ENCODE assay signal across 9 cellular contexts in the genomic region with DNA sequence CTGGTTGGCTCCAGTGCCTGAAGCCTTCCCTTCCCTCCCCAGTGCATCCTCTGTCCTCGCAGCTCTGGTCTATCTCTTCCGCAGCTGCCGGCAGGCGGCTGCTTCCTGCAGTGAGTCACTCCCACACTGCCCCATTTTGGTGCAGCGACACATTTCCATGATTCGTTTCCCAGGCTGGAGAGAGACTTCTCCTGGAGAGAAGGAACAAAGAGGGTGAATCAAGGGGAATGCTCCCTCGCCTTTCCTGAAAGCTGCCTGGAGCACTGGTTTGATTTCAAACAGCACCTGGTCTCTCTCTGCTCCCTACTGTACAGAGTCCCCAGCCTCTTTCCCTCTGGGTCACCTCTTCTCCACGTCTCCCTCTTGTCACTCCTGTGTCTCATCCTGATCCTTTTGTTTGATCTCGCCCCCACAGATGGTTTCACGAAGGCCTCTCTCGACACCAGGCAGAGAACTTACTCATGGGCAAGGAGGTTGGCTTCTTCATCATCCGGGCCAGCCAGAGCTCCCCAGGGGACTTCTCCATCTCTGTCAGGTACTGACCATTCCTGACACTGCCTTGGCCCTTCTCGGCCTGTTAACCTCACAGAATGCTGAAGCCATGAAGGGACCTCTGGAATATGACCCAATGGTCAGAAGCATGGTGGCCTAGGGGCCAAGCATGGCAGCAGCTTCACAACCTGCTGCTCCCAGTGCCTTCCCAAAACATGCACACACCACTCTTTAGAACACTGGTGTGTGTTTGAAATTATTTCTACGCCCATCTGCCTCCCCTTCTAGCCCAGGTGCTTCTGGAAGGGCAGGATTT. TPM values are rescaled to one million over a fixed set of nuclear protein-coding genes. Genes with fewer than 3 reads are reported as not detected.
A peak's percentile ranks its signal among the peaks of the same experiment; 100 is the strongest.
DNase-seq lines count a peak whose midpoint lies in the region; ATAC-seq and TF ChIP-seq lines count a peak whose summit lies in the region.
"Had no signal": no experiment of that assay in that cellular context is flagged by ENCODE, and none has a peak within 500 bp of the region (broad histone marks: within the 10 kb centered on the region; RNA-seq: fewer than 3 reads in every experiment).

Gene TMA7B (plus strand): TSS at position 758 of the 808 bp plus-strand sequence. CDS start 3,978 bp downstream, outside the sequence.

- no peaks in the 10 kb centered on the region for H3K9me3 ChIP-seq in GM23248 (ENCODE audit: low read depth)
- H3K9me3 ChIP-seq in body of pancreas, result no peaks in the 10 kb centered on the region

- intact Hi-C loops in body of pancreas (cut with DNase I), result no loop called here

- in situ Hi-C loops in GM23248 (cut with MboI), result no loop called here

- H3K4me2 ChIP-seq in GM23248 (ENCODE audit: unreplicated experiment), result peak within 1 kb of the TSS; percentile 67

- H3K4me1 ChIP-seq in GM23248 (ENCODE audit: insufficient read depth) (peaks cover 20% of the 10 kb centered on the region), body of pancreas (no peaks in the 10 kb centered on the region)
- H3K4me1 ChIP-seq: parathyroid adenoma had no signal

- H3K27me3 ChIP-seq in GM23248 (replicated peaks; ENCODE audit: insufficient read depth) (no peaks in the 10 kb centered on the region), body of pancreas (no peaks in the 10 kb centered on the region)

- H3K9ac ChIP-seq in GM23248, result no peak within 1 kb of the TSS
- H3K9ac ChIP-seq: parathyroid adenoma had no signal

- peaks cover 28% of the 10 kb centered on the region for H3F3A ChIP-seq in GM23248 (ENCODE audit: insufficient read depth)

- peak within 1 kb of the TSS; percentile 51 for H2AFZ ChIP-seq in GM23248
- H2AFZ ChIP-seq: parathyroid adenoma had no signal

- H3K4me3 ChIP-seq in GM23248 (peak within 1 kb of the TSS; percentile 37), body of pancreas (no peak within 1 kb of the TSS)

- H3K79me2 ChIP-seq in GM23248 (ENCODE audit: insufficient read depth), result no peaks in the 10 kb centered on the region
- H3K79me2 ChIP-seq: parathyroid adenoma had no signal

- TF ChIP-seq POLR2A in body of pancreas (IDR thresholded peaks at IDR 0.05), result no peak

- DNase-seq in GM23248, result peak; percentile 78
- DNase-seq in SHP77 treated with DMSO at 0.1 percent for 48 hours (lab: John Stamatoyannopoulos, UW), result peak; percentile 56
- no peak for DNase-seq in body of pancreas
- DNase-seq in lung microvascular endothelial cell (ENCODE audit: low read depth in 2 of 2), result peak; percentile 78 to 79
- no peak for DNase-seq in NCI-H82 treated with DMSO at 0.1 percent for 48 hours (lab: John Stamatoyannopoulos, UW; ENCODE audit: unreplicated experiment)
- DNase-seq in GM20000 (ENCODE audit: low spot score), result no peak
- DNase-seq in NCI-H1048 (lab: John Stamatoyannopoulos, UW), result no peak

- 28 to 30% methylated on average over 14 of the region's 14 CpGs for WGBS in GM23248 (ENCODE audit: low coverage in 1 of 2, low lambda C conversion rate in 2 of 2, missing lambda C conversion rate in 2 of 2), 2 experiments
- WGBS in body of pancreas, 2 donors, result 74% methylated on average over 13 to 14 of the region's 14 CpGs

- H3K27ac ChIP-seq in GM23248 (peak within 1 kb of the TSS; percentile 50), body of pancreas (peak within 1 kb of the TSS in 1 of 4 donors; percentile 39)
- H3K27ac ChIP-seq: parathyroid adenoma had no signal

- ATAC-seq in body of pancreas (peak; percentile 8), GM18907 (IDR thresholded peaks at IDR 0.05; ENCODE audit: unreplicated experiment) (no peak)

- TF ChIP-seq CTCF in body of pancreas (IDR thresholded peaks at IDR 0.05) (no peak), GM20000 (IDR thresholded peaks at IDR 0.05; ENCODE audit: extremely low read depth, missing control alignments) (no peak)

- H3K36me3 ChIP-seq in GM23248 (ENCODE audit: low read depth), result no peaks in the 10 kb centered on the region
- no peaks in the 10 kb centered on the region for H3K36me3 ChIP-seq in body of pancreas (replicated peaks in 1 of 2; ENCODE audit: insufficient read depth in 1 of 2, low read depth in 2 of 2)

- H3K9me2 ChIP-seq in GM23248 (ENCODE audit: insufficient read depth), result no peaks in the 10 kb centered on the region

- no peaks in the 10 kb centered on the region for H4K20me1 ChIP-seq in GM23248 (ENCODE audit: insufficient read depth)

RNA-seq across cellular contexts. Expression of gene TMA7B, which starts in this region (rescaled TPM):
- total RNA-seq in GM23248 (2014; rRNA removed; shearing (Covaris generic)), result not detected in 2 replicates
- not detected in 2 replicates for polyA plus RNA-seq in GM23248 (2016; fragmentation: Nextera tagmentation; extraction: Ambion mirVana)
- not detected for total RNA-seq in body of pancreas
- not detected in 2 replicates for total RNA-seq in lung microvascular endothelial cell

Comparison
In these comparisons a context has a peak if more than half of its experiments do, and no peak if none do; other contexts are left out.
1. Peak in DNase-seq, H3K4me3 ChIP-seq, H3K27ac ChIP-seq and H3K4me2 ChIP-seq in GM23248; RNA of the gene not detected or under 1 TPM.
2. Peak in ATAC-seq in body of pancreas; RNA of the gene not detected or under 1 TPM.
3. Peak in DNase-seq in lung microvascular endothelial cell; RNA of the gene not detected or under 1 TPM.